Comparison of ENCODE assay signal across 15 cellular contexts in the genomic region with DNA sequence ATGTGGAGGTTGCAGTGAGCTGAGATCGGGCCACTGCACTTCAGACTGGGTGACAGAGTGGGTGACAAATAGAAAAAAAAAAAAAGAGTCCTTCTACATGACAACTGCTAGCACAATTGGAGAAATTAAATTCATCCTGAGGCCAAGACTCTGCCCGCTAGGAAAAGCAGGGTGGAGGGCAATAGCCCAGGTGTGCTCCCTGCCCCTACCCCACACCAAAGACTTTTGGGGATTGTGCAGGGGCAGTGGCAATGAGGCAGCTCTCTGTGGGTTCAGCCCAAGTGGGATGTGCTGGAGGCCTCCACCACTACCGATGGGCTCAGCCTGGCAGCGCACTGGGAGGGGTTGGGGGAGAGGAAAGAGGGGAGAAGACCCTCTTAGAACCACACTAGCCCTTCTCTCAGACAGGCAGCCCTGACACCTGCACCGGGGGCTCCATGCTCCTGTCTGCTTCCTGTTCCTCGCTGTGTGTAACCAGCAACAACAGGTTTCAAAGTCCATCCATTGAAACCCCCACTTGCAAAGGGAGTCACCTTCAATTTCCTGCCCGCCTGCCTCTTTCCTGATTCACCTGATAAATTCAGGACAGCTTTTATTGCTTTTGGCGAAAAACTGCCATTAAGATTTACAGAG.
A peak's percentile ranks its signal among the peaks of the same experiment; 100 is the strongest.
DNase-seq lines count a peak whose midpoint lies in the region; ATAC-seq and TF ChIP-seq lines count a peak whose summit lies in the region.
"Had no signal": no experiment of that assay in that cellular context is flagged by ENCODE, and none has a peak within 500 bp of the region (broad histone marks: within the 10 kb centered on the region; RNA-seq: fewer than 3 reads in every experiment).

No MANE protein-coding gene starts in this region.

- peak; percentile 15 for DNase-seq in activated CD8-positive, alpha-beta T cell treated with anti-CD3 and anti-CD28 coated beads, Interleukin-2, amount 10 ng/mL, durations not matched to agents 7 days and 5 days
- no peak for DNase-seq in activated CD8-positive, alpha-beta T cell treated with anti-CD3 and anti-CD28 coated beads for 36 hours
- DNase-seq in breast epithelium (ENCODE audit: low spot score in 2 of 2) (no peak), mucosa of descending colon (peak; percentile 55 to 61 (median 59)), upper lobe of right lung (no peak), NCI-H1436 (lab: John Stamatoyannopoulos, UW) (no peak)
- DNase-seq in activated CD4-positive, CD25-positive, alpha-beta regulatory T cell (lab: John Stamatoyannopoulos, UW): no peak
- DNase-seq: activated CD4-positive, alpha-beta T cell treated with anti-CD3 and anti-CD28 coated beads, Interleukin-2, amount 10 ng/mL, durations not matched to agents 7 days and 5 days; activated T-cell treated with anti-CD3 and anti-CD28 coated beads, Interleukin-2, amount 50 U/mL, for 4 hours; CD8-positive, alpha-beta memory T cell; cerebellar nuclear complex; NCI-H187 treated with DMSO at 0.1 percent for 48 hours; NCI-H748 treated with DMSO at 0.1 percent for 48 hours had no signal

- H3K27ac Mint-ChIP-seq in activated CD8-positive, alpha-beta T cell treated with anti-CD3 and anti-CD28 coated beads, Interleukin-2, amount 10 ng/mL, durations not matched to agents 7 days and 5 days: no peak overlapping the region
- no peak overlapping the region for H3K27ac Mint-ChIP-seq in activated CD8-positive, alpha-beta T cell treated with anti-CD3 and anti-CD28 coated beads for 36 hours
- H3K27ac Mint-ChIP-seq: activated CD4-positive, alpha-beta T cell treated with anti-CD3 and anti-CD28 coated beads, Interleukin-2, amount 10 ng/mL, durations not matched to agents 7 days and 5 days; CD8-positive, alpha-beta memory T cell; T-helper 1 cell treated with Interleukin-12 subunit alpha and Interleukin-12 subunit beta and Interleukin-4 antibody, amounts not matched to agents 30 μg/mL and 1 μg/mL, for 36 hours had no signal

- CTCF ChIA-PET in activated CD8-positive, alpha-beta T cell treated with anti-CD3 and anti-CD28 coated beads, Interleukin-2, amount 10 ng/mL, durations not matched to agents 7 days and 5 days (lab: Charles Lee): no interaction called here
- CTCF ChIA-PET in activated CD8-positive, alpha-beta T cell treated with anti-CD3 and anti-CD28 coated beads for 36 hours (lab: Charles Lee): no interaction called here

- peaks cover 5% of the 10 kb centered on the region for H3K36me3 Mint-ChIP-seq in activated CD8-positive, alpha-beta T cell treated with anti-CD3 and anti-CD28 coated beads, Interleukin-2, amount 10 ng/mL, durations not matched to agents 7 days and 5 days (ENCODE audit: low read depth)
- H3K36me3 Mint-ChIP-seq in activated CD8-positive, alpha-beta T cell treated with anti-CD3 and anti-CD28 coated beads for 36 hours (ENCODE audit: low read depth): no peaks in the 10 kb centered on the region

- H3K9me3 Mint-ChIP-seq in activated CD8-positive, alpha-beta T cell treated with anti-CD3 and anti-CD28 coated beads, Interleukin-2, amount 10 ng/mL, durations not matched to agents 7 days and 5 days (ENCODE audit: insufficient read depth): no peaks in the 10 kb centered on the region
- no peaks in the 10 kb centered on the region for H3K9me3 Mint-ChIP-seq in activated CD8-positive, alpha-beta T cell treated with anti-CD3 and anti-CD28 coated beads for 36 hours
- H3K9me3 Mint-ChIP-seq: activated CD4-positive, alpha-beta T cell treated with anti-CD3 and anti-CD28 coated beads, Interleukin-2, amount 10 ng/mL, durations not matched to agents 7 days and 5 days; activated T-cell treated with anti-CD3 and anti-CD28 coated beads, Interleukin-2, amount 50 U/mL, for 4 hours; CD8-positive, alpha-beta memory T cell; T-helper 1 cell treated with Interleukin-12 subunit alpha and Interleukin-12 subunit beta and Interleukin-4 antibody, amounts not matched to agents 30 μg/mL and 1 μg/mL, for 36 hours had no signal

- TF ChIP-seq CTCF in activated CD8-positive, alpha-beta T cell treated with anti-CD3 and anti-CD28 coated beads for 36 hours (IDR thresholded peaks at IDR 0.05): no peak
- TF ChIP-seq CTCF in breast epithelium (IDR thresholded peaks at IDR 0.05) (no peak), mucosa of descending colon (IDR thresholded peaks at IDR 0.05) (no peak), upper lobe of right lung (IDR thresholded peaks at IDR 0.05) (no peak)

- H3K27me3 Mint-ChIP-seq in activated CD8-positive, alpha-beta T cell treated with anti-CD3 and anti-CD28 coated beads, Interleukin-2, amount 10 ng/mL, durations not matched to agents 7 days and 5 days (ENCODE audit: low read depth): peaks cover 30% of the 10 kb centered on the region
- H3K27me3 Mint-ChIP-seq in activated CD8-positive, alpha-beta T cell treated with anti-CD3 and anti-CD28 coated beads for 36 hours: no peaks in the 10 kb centered on the region

- H3K4me3 ChIP-seq in breast epithelium (no peak overlapping the region), mucosa of descending colon (no peak overlapping the region), upper lobe of right lung (no peak overlapping the region)

- H3K27me3 ChIP-seq in breast epithelium (no peaks in the 10 kb centered on the region), upper lobe of right lung (no peaks in the 10 kb centered on the region)

- H3K9me3 ChIP-seq in breast epithelium (no peaks in the 10 kb centered on the region), mucosa of descending colon (no peaks in the 10 kb centered on the region), upper lobe of right lung (no peaks in the 10 kb centered on the region)

- POLR2A ChIA-PET in activated CD8-positive, alpha-beta T cell treated with anti-CD3 and anti-CD28 coated beads, Interleukin-2, amount 10 ng/mL, durations not matched to agents 7 days and 5 days (lab: Charles Lee): no interaction called here
- POLR2A ChIA-PET in activated CD8-positive, alpha-beta T cell treated with anti-CD3 and anti-CD28 coated beads for 36 hours (lab: Charles Lee): no interaction called here

- H3K27ac ChIP-seq in breast epithelium (peak overlapping the region; percentile 50 to 79), upper lobe of right lung (peak overlapping the region; percentile 73)

- no peak for ATAC-seq in activated CD8-positive, alpha-beta T cell treated with anti-CD3 and anti-CD28 coated beads, Interleukin-2, amount 10 ng/mL, durations not matched to agents 7 days and 5 days
- no peak for ATAC-seq in activated CD8-positive, alpha-beta T cell treated with anti-CD3 and anti-CD28 coated beads for 36 hours
- ATAC-seq in mucosa of descending colon (peak; percentile 64), upper lobe of right lung (no peak), GM19463 (IDR thresholded peaks at IDR 0.05; ENCODE audit: unreplicated experiment) (no peak)
- ATAC-seq: activated T-cell treated with anti-CD3 and anti-CD28 coated beads, Interleukin-2, amount 50 U/mL, for 4 hours had no signal

- no peak for TF ChIP-seq POLR2A in breast epithelium (IDR thresholded peaks at IDR 0.05)

- H3K4me1 ChIP-seq in breast epithelium: no peaks in the 10 kb centered on the region
- H3K4me1 ChIP-seq in mucosa of descending colon (ENCODE audit: low read depth): peaks cover 8% of the 10 kb centered on the region
- peaks cover 14% of the 10 kb centered on the region for H3K4me1 ChIP-seq in upper lobe of right lung

- intact Hi-C loops in activated CD8-positive, alpha-beta T cell treated with anti-CD3 and anti-CD28 coated beads for 36 hours (cut with micrococcal nuclease): no loop called here
- intact Hi-C loops in breast epithelium (cut with DNase I; ENCODE audit: low total_unique reads): no loop called here
- intact Hi-C loops in mucosa of descending colon (cut with DNase I, micrococcal nuclease): no loop called here
- intact Hi-C loops in upper lobe of right lung (cut with DNase I): no loop called here

- H3K4me1 Mint-ChIP-seq in activated CD8-positive, alpha-beta T cell treated with anti-CD3 and anti-CD28 coated beads, Interleukin-2, amount 10 ng/mL, durations not matched to agents 7 days and 5 days (ENCODE audit: low read depth): peaks cover 4% of the 10 kb centered on the region
- peaks cover 12% of the 10 kb centered on the region for H3K4me1 Mint-ChIP-seq in activated CD8-positive, alpha-beta T cell treated with anti-CD3 and anti-CD28 coated beads for 36 hours (ENCODE audit: low read depth)

- H3K4me3 Mint-ChIP-seq in activated CD8-positive, alpha-beta T cell treated with anti-CD3 and anti-CD28 coated beads, Interleukin-2, amount 10 ng/mL, durations not matched to agents 7 days and 5 days: no peak overlapping the region
- no peak overlapping the region for H3K4me3 Mint-ChIP-seq in activated CD8-positive, alpha-beta T cell treated with anti-CD3 and anti-CD28 coated beads for 36 hours
- H3K4me3 Mint-ChIP-seq: activated CD4-positive, alpha-beta T cell treated with anti-CD3 and anti-CD28 coated beads, Interleukin-2, amount 10 ng/mL, durations not matched to agents 7 days and 5 days; activated T-cell treated with anti-CD3 and anti-CD28 coated beads, Interleukin-2, amount 50 U/mL, for 4 hours; CD8-positive, alpha-beta memory T cell; T-helper 1 cell treated with Interleukin-12 subunit alpha and Interleukin-12 subunit beta and Interleukin-4 antibody, amounts not matched to agents 30 μg/mL and 1 μg/mL, for 36 hours had no signal

- H3K36me3 ChIP-seq in breast epithelium (no peaks in the 10 kb centered on the region), mucosa of descending colon (ENCODE audit: low read depth) (no peaks in the 10 kb centered on the region), upper lobe of right lung (no peaks in the 10 kb centered on the region)

Comparison
In these comparisons a context has a peak if more than half of its experiments do, and no peak if none do; other contexts are left out.
1. DNase-seq: peak in activated CD8-positive, alpha-beta T cell treated with anti-CD3 and anti-CD28 coated beads, Interleukin-2, amount 10 ng/mL, durations not matched to agents 7 days and 5 days (single experiment) and mucosa of descending colon (3 of 3); none in activated CD8-positive, alpha-beta T cell treated with anti-CD3 and anti-CD28 coated beads for 36 hours (single experiment), breast epithelium (0 of 2), upper lobe of right lung (single experiment), activated CD4-positive, CD25-positive, alpha-beta regulatory T cell (0 of 4) and NCI-H1436 (single experiment).